Comparison of ENCODE assay signal across 8 cellular contexts in genomic region chr9:133048595-133048994, GRCh38. TPM values are rescaled to one million over a fixed set of nuclear protein-coding genes. Genes with fewer than 3 reads are reported as not detected.
A peak's percentile ranks its signal among the peaks of the same experiment; 100 is the strongest.
DNase-seq lines count a peak whose midpoint lies in the region; ATAC-seq, FAIRE-seq and TF ChIP-seq lines count a peak whose summit lies in the region.

No MANE protein-coding gene starts in this region.

- peaks cover 16% of the 10 kb centered on the region for H3K36me3 Mint-ChIP-seq in Calu3 (ENCODE audit: insufficient read depth, unreplicated experiment)
- H3K36me3 Mint-ChIP-seq in activated T-helper 1 cell treated with anti-CD3 and anti-CD28 coated beads, Interleukin-12 subunit alpha, Interleukin-12 subunit beta, Interleukin-2, Interleukin-4 antibody, amounts not matched to agents 30 ng/mL and 10 ng/mL and 1 ng/mL, durations not matched to agents 14 hours and 24 hours and 36 hours (ENCODE audit: low read depth): peaks cover 27% of the 10 kb centered on the region

- H3K36me3 ChIP-seq in keratinocyte (ENCODE audit: control insufficient read depth in 2 of 2, extremely low read depth in 1 of 2, insufficient read depth in 2 of 2, low read length in 2 of 2): peaks cover 36 to 40% of the 10 kb centered on the region in 2 experiments

- no peaks in the 10 kb centered on the region for H3K79me2 ChIP-seq in keratinocyte (ENCODE audit: control insufficient read depth, insufficient read depth, low read length)

- H3K9ac ChIP-seq in keratinocyte (ENCODE audit: control insufficient read depth, extremely low read depth, insufficient read depth, low read length): no peak overlapping the region

- H3K9me3 ChIP-seq in keratinocyte (ENCODE audit: control insufficient read depth, low read depth, low read length): no peaks in the 10 kb centered on the region

- TF ChIP-seq CTCF in Calu3 (IDR thresholded peaks at IDR 0.05; ENCODE audit: unreplicated experiment) (no peak), keratinocyte (optimal IDR thresholded peaks at IDR 0.05 in 1 of 3, IDR thresholded peaks at IDR 0.05 in 1 of 3, conservative IDR thresholded peaks at IDR 0.05 in 1 of 3; ENCODE audit: extremely low read depth in 1 of 3, insufficient read depth in 2 of 3, low read length in 3 of 3) (peak; percentile 41 to 75 (median 61))

- FAIRE-seq in keratinocyte (lab: Jason Lieb, UNC): no peak

- H3K27ac ChIP-seq in keratinocyte (ENCODE audit: control insufficient read depth, insufficient read depth, low read length): no peak overlapping the region

- peaks cover 6% of the 10 kb centered on the region for H4K20me1 ChIP-seq in keratinocyte (ENCODE audit: control insufficient read depth, extremely low read depth, insufficient read depth, low read length)

- H3K4me3 ChIP-seq in keratinocyte (ENCODE audit: control insufficient read depth in 2 of 3, extremely low read depth in 1 of 3, insufficient read depth in 2 of 3, low read depth in 1 of 3, low read length in 3 of 3): no peak overlapping the region

- no peaks in the 10 kb centered on the region for H3K27me3 ChIP-seq in keratinocyte (ENCODE audit: control insufficient read depth, extremely low read depth, insufficient read depth, low read length)

- H2AFZ ChIP-seq in keratinocyte (ENCODE audit: control insufficient read depth, low read length): no peak overlapping the region

- dilution Hi-C loops in keratinocyte (cut with MboI; ENCODE audit: extremely low pct_ligation_motif_present, low sequenced_read_pairs): no loop called here

- ATAC-seq in GM21619 (IDR thresholded peaks at IDR 0.05; ENCODE audit: unreplicated experiment): no peak

- intact Hi-C loops in Calu3 (cut with micrococcal nuclease; ENCODE audit: unreplicated experiment): no loop called here
- intact Hi-C loops in activated T-helper 1 cell treated with anti-CD3 and anti-CD28 coated beads, Interleukin-12 subunit alpha, Interleukin-12 subunit beta, Interleukin-2, Interleukin-4 antibody, amounts not matched to agents 30 ng/mL and 10 ng/mL and 1 ng/mL, durations not matched to agents 14 hours and 24 hours and 36 hours (cut with micrococcal nuclease): loop anchor here (1.0 to 10.0 kb wide), 2 partner anchors 56 to 99 kb away; no protein-coding TSS in a partner anchor

- no TSS peak for BruUV-seq in Calu3 (replicated peaks; lab: Mats Ljungman, UMichigan)

- H3K4me1 ChIP-seq in keratinocyte (ENCODE audit: control insufficient read depth, extremely low read depth, insufficient read depth, low read length): no peaks in the 10 kb centered on the region

- no peak overlapping the region for H3K27ac Mint-ChIP-seq in Calu3 (ENCODE audit: unreplicated experiment)
- H3K27ac Mint-ChIP-seq in activated T-helper 1 cell treated with anti-CD3 and anti-CD28 coated beads, Interleukin-12 subunit alpha, Interleukin-12 subunit beta, Interleukin-2, Interleukin-4 antibody, amounts not matched to agents 30 ng/mL and 10 ng/mL and 1 ng/mL, durations not matched to agents 14 hours and 24 hours and 36 hours: no peak overlapping the region

- H3K4me3 Mint-ChIP-seq in Calu3 (ENCODE audit: low read depth, unreplicated experiment): no peak overlapping the region
- no peak overlapping the region for H3K4me3 Mint-ChIP-seq in activated T-helper 1 cell treated with anti-CD3 and anti-CD28 coated beads, Interleukin-12 subunit alpha, Interleukin-12 subunit beta, Interleukin-2, Interleukin-4 antibody, amounts not matched to agents 30 ng/mL and 10 ng/mL and 1 ng/mL, durations not matched to agents 14 hours and 24 hours and 36 hours

- H3K9me1 ChIP-seq in keratinocyte (ENCODE audit: control insufficient read depth, extremely low read depth, insufficient read depth, low read length): no peaks in the 10 kb centered on the region

- DNase-seq in Calu3 (peak; percentile 14), HuH-7.5 (ENCODE audit: low spot score) (peak; percentile 62), keratinocyte (ENCODE audit: low read depth, low spot score) (no peak), NCI-H2029 (lab: John Stamatoyannopoulos, UW) (no peak)
- DNase-seq in activated T-helper 1 cell treated with anti-CD3 and anti-CD28 coated beads, Interleukin-12 subunit alpha, Interleukin-12 subunit beta, Interleukin-2, Interleukin-4 antibody, amounts not matched to agents 30 ng/mL and 10 ng/mL and 1 ng/mL, durations not matched to agents 14 hours and 24 hours and 36 hours (ENCODE audit: low spot score): peak; percentile 30
- no peak for DNase-seq in activated CD8-positive, alpha-beta memory T cell treated with anti-CD3 and anti-CD28 coated beads for 24 hours
- DNase-seq in activated CD8-positive, alpha-beta memory T cell treated with anti-CD3 and anti-CD28 coated beads, Interleukin-2, amount 50 U/mL, for 48 hours: no peak

- no peak overlapping the region for H3K4me2 ChIP-seq in keratinocyte (ENCODE audit: control insufficient read depth, extremely low read depth, insufficient read depth, low read depth, low read length)

- CTCF ChIA-PET in Calu3 (lab: Charles Lee): no interaction called here

- no peaks in the 10 kb centered on the region for H3K4me1 Mint-ChIP-seq in Calu3 (ENCODE audit: low read depth, unreplicated experiment)
- H3K4me1 Mint-ChIP-seq in activated T-helper 1 cell treated with anti-CD3 and anti-CD28 coated beads, Interleukin-12 subunit alpha, Interleukin-12 subunit beta, Interleukin-2, Interleukin-4 antibody, amounts not matched to agents 30 ng/mL and 10 ng/mL and 1 ng/mL, durations not matched to agents 14 hours and 24 hours and 36 hours (ENCODE audit: low read depth): peaks cover 6% of the 10 kb centered on the region

- H3K27me3 Mint-ChIP-seq in Calu3 (ENCODE audit: unreplicated experiment): no peaks in the 10 kb centered on the region
- H3K27me3 Mint-ChIP-seq in activated T-helper 1 cell treated with anti-CD3 and anti-CD28 coated beads, Interleukin-12 subunit alpha, Interleukin-12 subunit beta, Interleukin-2, Interleukin-4 antibody, amounts not matched to agents 30 ng/mL and 10 ng/mL and 1 ng/mL, durations not matched to agents 14 hours and 24 hours and 36 hours (ENCODE audit: insufficient read depth): no peaks in the 10 kb centered on the region

- no peaks in the 10 kb centered on the region for H3K9me3 Mint-ChIP-seq in Calu3 (ENCODE audit: low read depth, unreplicated experiment)
- H3K9me3 Mint-ChIP-seq in activated T-helper 1 cell treated with anti-CD3 and anti-CD28 coated beads, Interleukin-12 subunit alpha, Interleukin-12 subunit beta, Interleukin-2, Interleukin-4 antibody, amounts not matched to agents 30 ng/mL and 10 ng/mL and 1 ng/mL, durations not matched to agents 14 hours and 24 hours and 36 hours: no peaks in the 10 kb centered on the region

RNA-seq across cellular contexts. Expression of gene CEL, which starts 13.2 kb away (rescaled TPM):
- total RNA-seq in Calu3 (2022): 2.6 and 3.1 TPM in 2 replicates
- 1.8 and 2.0 TPM in 2 replicates for total RNA-seq in activated T-helper 1 cell treated with anti-CD3 and anti-CD28 coated beads, Interleukin-12 subunit alpha, Interleukin-12 subunit beta, Interleukin-2, Interleukin-4 antibody, amounts not matched to agents 30 ng/mL and 10 ng/mL and 1 ng/mL, durations not matched to agents 14 hours and 24 hours and 36 hours
- 0.12 to 0.22 TPM (median 0.16 TPM) in 3 replicates for polyA plus RNA-seq in keratinocyte
- polyA plus RNA-seq in keratinocyte (2011; ENCODE audit: low read depth): 0.64 TPM
- polyA plus RNA-seq in keratinocyte (2011; cell fraction: cytosol; rRNA removed): 0.05 and 0.19 TPM in 2 replicates
- polyA plus RNA-seq in keratinocyte (2011; cell fraction: nucleus; rRNA removed): 1.4 and 1.6 TPM in 2 replicates
- 0.33 and 0.82 TPM in 2 replicates for polyA plus RNA-seq in keratinocyte (2012; ENCODE audit: low replicate concordance)
- polyA minus RNA-seq in keratinocyte: 0.33 to 0.39 TPM (median 0.35 TPM) in 3 replicates
- not detected for polyA minus RNA-seq in keratinocyte (2011; cell fraction: cytosol; rRNA and poly(A)+ RNA removed)
- 0.53 and 1.0 TPM in 2 replicates for polyA minus RNA-seq in keratinocyte (2011; cell fraction: nucleus; rRNA and poly(A)+ RNA removed)

RNA-seq across cellular contexts. Expression of gene GTF3C5, which starts 17.8 kb away (rescaled TPM):
- 43.7 and 48.4 TPM in 2 replicates for total RNA-seq in Calu3 (2022)
- total RNA-seq in activated T-helper 1 cell treated with anti-CD3 and anti-CD28 coated beads, Interleukin-12 subunit alpha, Interleukin-12 subunit beta, Interleukin-2, Interleukin-4 antibody, amounts not matched to agents 30 ng/mL and 10 ng/mL and 1 ng/mL, durations not matched to agents 14 hours and 24 hours and 36 hours: 87.8 and 89.0 TPM in 2 replicates
- 36.2 to 40.8 TPM (median 37.2 TPM) in 3 replicates for polyA plus RNA-seq in keratinocyte
- polyA plus RNA-seq in keratinocyte (2011; ENCODE audit: low read depth): 12.7 TPM
- 24.2 and 34.4 TPM in 2 replicates for polyA plus RNA-seq in keratinocyte (2011; cell fraction: cytosol; rRNA removed)
- 48.9 and 54.0 TPM in 2 replicates for polyA plus RNA-seq in keratinocyte (2011; cell fraction: nucleus; rRNA removed)
- 33.5 and 39.4 TPM in 2 replicates for polyA plus RNA-seq in keratinocyte (2012; ENCODE audit: low replicate concordance)
- polyA minus RNA-seq in keratinocyte: 30.6 to 60.8 TPM (median 41.5 TPM) in 3 replicates
- 28.2 TPM for polyA minus RNA-seq in keratinocyte (2011; cell fraction: cytosol; rRNA and poly(A)+ RNA removed)
- 21.6 and 26.4 TPM in 2 replicates for polyA minus RNA-seq in keratinocyte (2011; cell fraction: nucleus; rRNA and poly(A)+ RNA removed)

Comparison
In these comparisons a context has a peak if more than half of its experiments do, and no peak if none do; other contexts are left out.
1. DNase-seq: peak in Calu3 (single experiment), HuH-7.5 (single experiment) and activated T-helper 1 cell treated with anti-CD3 and anti-CD28 coated beads, Interleukin-12 subunit alpha, Interleukin-12 subunit beta, Interleukin-2, Interleukin-4 antibody, amounts not matched to agents 30 ng/mL and 10 ng/mL and 1 ng/mL, durations not matched to agents 14 hours and 24 hours and 36 hours (single experiment); none in keratinocyte (single experiment), NCI-H2029 (single experiment), activated CD8-positive, alpha-beta memory T cell treated with anti-CD3 and anti-CD28 coated beads for 24 hours (single experiment) and activated CD8-positive, alpha-beta memory T cell treated with anti-CD3 and anti-CD28 coated beads, Interleukin-2, amount 50 U/mL, for 48 hours (single experiment).